Comparison of ENCODE assay signal across 22 cellular contexts in the genomic region with DNA sequence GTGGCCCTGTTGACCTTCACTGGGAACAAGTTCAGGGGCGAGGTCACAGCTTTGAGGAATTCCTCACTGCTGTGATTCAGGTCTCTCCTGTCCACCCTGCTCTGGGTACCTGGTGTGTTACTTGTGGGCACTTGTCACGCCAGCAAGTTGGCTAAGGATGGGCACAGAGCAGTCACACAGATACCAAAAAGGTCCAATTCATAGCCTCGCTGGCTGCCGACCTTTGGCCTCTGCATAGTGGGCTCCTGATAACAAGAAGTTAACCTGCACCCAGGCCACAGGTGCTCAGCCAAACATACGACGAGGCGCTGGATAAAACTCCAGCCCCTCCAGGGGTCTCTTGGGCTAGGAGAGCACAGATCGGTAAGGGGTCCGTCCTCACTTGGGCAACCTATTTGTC. TPM values are rescaled to one million over a fixed set of nuclear protein-coding genes. Genes with fewer than 3 reads are reported as not detected.
"Had no signal": no experiment of that assay in that cellular context is flagged by ENCODE, and none has a peak within 500 bp of the region (broad histone marks: within the 10 kb centered on the region; RNA-seq: fewer than 3 reads in every experiment).

No MANE protein-coding gene starts in this region.

- DNase-seq: KG1, MM.1S, NCI-H1092 treated with DMSO at 0.1 percent for 48 hours, NCI-H1436, NCI-H187, NCI-H2029, NCI-H2081 treated with DMSO at 0.1 percent for 48 hours, NCI-H2171, NCI-H226, NCI-H446, NCI-H510A, NCI-H524 treated with DMSO at 0.1 percent for 48 hours, NCI-H774, PC-3, SIG-M5, SW 1271 had no signal

- H3K9me3 ChIP-seq: SJSA1 had no signal

- ATAC-seq: PC-3 had no signal

- H3K27me3 ChIP-seq: SJSA1 had no signal

- H3K4me3 ChIP-seq: SJSA1, SK-N-MC had no signal

- H3K4me1 ChIP-seq: SJSA1 had no signal

- H3K36me3 ChIP-seq: SJSA1 had no signal

- H3K27ac ChIP-seq: HL-60, SJSA1, SK-N-MC had no signal

RNA-seq across cellular contexts. Expression of gene SDS, which starts 11.1 kb away (rescaled TPM):
- total RNA-seq: OCI-LY7, PC-3, Right ventricle myocardium superior, RPMI7951, SJSA1 had no signal

RNA-seq across cellular contexts. Expression of gene SDSL, which starts 29.6 kb away (rescaled TPM):
- total RNA-seq: OCI-LY7 had no signal
